Comparison of ENCODE assay signal across 1 cellular context in genomic region chr11:36033082-36033751, GRCh38.
TF ChIP-seq lines count a peak whose summit lies in the region.

No MANE protein-coding gene starts in this region.

TF ChIP-seq in GM23338, 12 proteins besides CTCF, POLR2A, EP300 and RAD21:
- TF ChIP-seq ZNF462 (CRISPR knock-in tag; IDR thresholded peaks at IDR 0.05) (peak; percentile 82), CREB1 (CRISPR knock-in tag; IDR thresholded peaks at IDR 0.05; ENCODE audit: low read depth) (peak; percentile 48; the same call in 1 of the 2 replicates), EZH2phosphoT487 (IDR thresholded peaks at IDR 0.05; ENCODE audit: unreplicated experiment) (no peak), ZNF331 (CRISPR knock-in tag; IDR thresholded peaks at IDR 0.05; ENCODE audit: low read depth) (no peak), REST (IDR thresholded peaks at IDR 0.05; ENCODE audit: unreplicated experiment) (no peak)
